24 cellular contexts compared by ENCODE assay signal in the genomic region with DNA sequence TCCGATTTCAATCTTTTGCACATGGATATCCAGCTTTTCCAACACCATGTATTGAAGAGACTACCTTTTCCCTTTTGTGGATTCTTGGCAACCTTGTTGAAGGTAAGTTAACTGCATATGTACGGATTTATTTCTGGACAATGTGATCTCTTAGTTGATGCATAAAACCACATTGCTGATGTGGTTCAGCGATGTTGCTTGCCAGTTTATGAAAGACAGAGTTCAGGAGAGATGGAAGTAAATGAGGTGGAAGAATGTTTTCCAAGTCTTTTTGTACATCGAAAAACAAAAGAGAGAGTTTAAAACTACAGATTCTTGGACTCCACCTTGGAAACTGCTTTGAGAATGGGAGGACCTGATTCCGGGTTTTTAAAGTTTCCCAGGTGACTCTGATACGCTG.
"Had no signal": no experiment of that assay in that cellular context is flagged by ENCODE, and none has a peak within 500 bp of the region (broad histone marks: within the 10 kb centered on the region; RNA-seq: fewer than 3 reads in every experiment).

No MANE protein-coding gene starts in this region.

- H3K4me1 Mint-ChIP-seq: endodermal cell, mesothelial cell of epicardium had no signal

- ATAC-seq: activated CD8-positive, alpha-beta T cell treated with anti-CD3 and anti-CD28 coated beads for 36 hours; activated naive CD8-positive, alpha-beta T cell treated with anti-CD3 and anti-CD28 coated beads, Interleukin-2, amount 50 U/mL, for 24 hours; esophagus mucosa; foreskin keratinocyte; right lobe of liver; stimulated activated naive CD8-positive, alpha-beta T cell treated with anti-CD3 and anti-CD28 coated beads, Interleukin-15, Interleukin-2, amounts not matched to agents 100 U/mL and 50 U/mL, for 24 hours had no signal

- H3K9me3 Mint-ChIP-seq: activated naive CD4-positive, alpha-beta T cell treated with anti-CD3 and anti-CD28 coated beads, Interleukin-2, amount 50 U/mL, for 24 hours; activated naive CD8-positive, alpha-beta T cell treated with anti-CD3 and anti-CD28 coated beads, Interleukin-2, amount 50 U/mL, for 24 hours; activated T-helper 2 cell treated with anti-CD3 and anti-CD28 coated beads, Interferon-gamma antibody, Interleukin-2, Interleukin-4, amounts not matched to agents 10 μg/mL and 5 μg/mL and 100 μg/mL, durations not matched to agents 14 hours and 24 hours and 36 hours had no signal

- H3K9me3 ChIP-seq: ovary, right lobe of liver, thyroid gland, upper lobe of left lung, vagina had no signal

- H3K27me3 ChIP-seq: brain microvascular endothelial cell, foreskin keratinocyte, ovary, right lobe of liver, thyroid gland, upper lobe of left lung, vagina had no signal

- H3K27ac Mint-ChIP-seq: activated naive CD8-positive, alpha-beta T cell treated with anti-CD3 and anti-CD28 coated beads, Interleukin-2, amount 50 U/mL, for 24 hours; activated T-helper 2 cell treated with anti-CD3 and anti-CD28 coated beads, Interferon-gamma antibody, Interleukin-2, Interleukin-4, amounts not matched to agents 10 μg/mL and 5 μg/mL and 100 μg/mL, durations not matched to agents 14 hours and 24 hours and 36 hours; endodermal cell; mesothelial cell of epicardium; progenitor cell of endocrine pancreas had no signal

- DNase-seq: activated CD4-positive, alpha-beta T cell treated with anti-CD3 and anti-CD28 coated beads, Interleukin-2, amount 50 U/mL, for 1 hour; activated CD8-positive, alpha-beta T cell treated with anti-CD3 and anti-CD28 coated beads for 36 hours; activated naive CD8-positive, alpha-beta T cell treated with anti-CD3 and anti-CD28 coated beads, Interleukin-2, amount 50 U/mL, for 24 hours; activated T-cell treated with anti-CD3 and anti-CD28 coated beads, Interleukin-2, amount 50 U/mL, for 48 hours; amygdala; brain microvascular endothelial cell; endodermal cell; foreskin keratinocyte; left ventricle myocardium inferior; mammary epithelial cell; naive B cell; ovary; right lobe of liver; stimulated activated CD4-positive, alpha-beta T cell treated with anti-CD3 and anti-CD28 coated beads, Interleukin-2, amount 100 ng/mL, for 48 hours; stimulated activated naive CD8-positive, alpha-beta T cell treated with anti-CD3 and anti-CD28 coated beads, Interleukin-15, Interleukin-2, amounts not matched to agents 100 U/mL and 50 U/mL, for 24 hours; T-helper 2 cell; thyroid gland; upper lobe of left lung had no signal

- H3K27ac ChIP-seq: brain microvascular endothelial cell, foreskin keratinocyte, left ventricle myocardium inferior, ovary, right lobe of liver, thyroid gland, upper lobe of left lung, vagina had no signal

- H3K4me3 Mint-ChIP-seq: activated CD8-positive, alpha-beta T cell treated with anti-CD3 and anti-CD28 coated beads for 36 hours; activated naive CD4-positive, alpha-beta T cell treated with anti-CD3 and anti-CD28 coated beads, Interleukin-2, amount 50 U/mL, for 24 hours; activated naive CD8-positive, alpha-beta T cell treated with anti-CD3 and anti-CD28 coated beads, Interleukin-2, amount 50 U/mL, for 24 hours; endodermal cell; mesothelial cell of epicardium; naive B cell had no signal

- H3K27me3 Mint-ChIP-seq: activated CD8-positive, alpha-beta T cell treated with anti-CD3 and anti-CD28 coated beads for 36 hours; activated naive CD4-positive, alpha-beta T cell treated with anti-CD3 and anti-CD28 coated beads, Interleukin-2, amount 50 U/mL, for 24 hours; activated naive CD8-positive, alpha-beta T cell treated with anti-CD3 and anti-CD28 coated beads, Interleukin-2, amount 50 U/mL, for 24 hours; naive B cell; progenitor cell of endocrine pancreas had no signal
